In the genomic region with DNA sequence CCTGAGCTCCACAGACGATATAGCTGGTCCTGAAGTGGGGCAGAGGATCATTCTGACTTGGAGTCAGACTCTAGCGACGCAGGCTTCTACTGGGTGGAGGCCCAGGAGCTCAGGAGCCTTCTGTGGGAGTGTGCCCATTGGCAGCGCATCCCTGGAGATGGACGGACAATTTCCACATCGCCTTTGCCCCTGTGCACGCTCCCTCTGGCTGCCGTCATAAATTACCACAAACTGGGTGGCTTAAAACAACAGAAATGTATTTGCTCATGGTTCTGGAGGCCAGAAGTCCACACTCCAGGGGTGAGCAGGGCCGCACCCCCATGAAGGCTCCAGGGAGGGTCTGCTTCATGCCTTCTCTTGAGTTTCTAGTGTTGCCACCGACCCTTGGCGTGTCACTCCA, we compare ENCODE assay signal across 33 cellular contexts. TPM values are rescaled to one million over a fixed set of nuclear protein-coding genes. Genes with fewer than 3 reads are reported as not detected.
"Had no signal": no experiment of that assay in that cellular context is flagged by ENCODE, and none has a peak within 500 bp of the region (broad histone marks: within the 10 kb centered on the region; RNA-seq: fewer than 3 reads in every experiment).

No MANE protein-coding gene starts in this region.

- H2AFZ ChIP-seq: parathyroid adenoma had no signal

- H3K4me1 Mint-ChIP-seq: naive B cell; naive thymus-derived CD8-positive, alpha-beta T cell; neural crest cell; stimulated activated memory B cell treated with anti-CD40 and anti-IgM and Interleukin-4, amounts not matched to agents 10 μg/mL and 1 μg/mL and 100 μg/mL, for 72 hours; stimulated activated naive CD8-positive, alpha-beta T cell treated with anti-CD3 and anti-CD28 coated beads, Interleukin-15, amount 100 ng/mL, for 72 hours had no signal

- H3K27ac Mint-ChIP-seq: naive B cell; natural killer cell treated with Interleukin-12 subunit alpha and Interleukin-12 subunit beta and Interleukin-15 and Interleukin-18, amount 100 ng/mL, for 72 hours; nephron progenitor cell; stimulated activated memory B cell treated with anti-CD40 and anti-IgM and Interleukin-4, amounts not matched to agents 10 μg/mL and 1 μg/mL and 100 μg/mL, for 72 hours; stimulated activated naive CD8-positive, alpha-beta T cell treated with anti-CD3 and anti-CD28 coated beads, Interleukin-15, amount 100 ng/mL, for 72 hours; type B pancreatic cell had no signal

- H3K27me3 ChIP-seq: ovary, suprapubic skin, testis, transverse colon, upper lobe of right lung, uterus had no signal

- H3K36me3 Mint-ChIP-seq: naive B cell; naive thymus-derived CD8-positive, alpha-beta T cell; natural killer cell treated with Interleukin-12 subunit alpha and Interleukin-12 subunit beta and Interleukin-15 and Interleukin-18, amount 100 ng/mL, for 72 hours; stimulated activated memory B cell treated with anti-CD40 and anti-IgM and Interleukin-4, amounts not matched to agents 10 μg/mL and 1 μg/mL and 100 μg/mL, for 72 hours; type B pancreatic cell had no signal

- H3K4me1 ChIP-seq: parathyroid adenoma, psoas muscle, spleen, testis, tibial artery, upper lobe of right lung, uterus had no signal

- H3K27ac ChIP-seq: neutrophil, ovary, parathyroid adenoma, psoas muscle, skin epidermis, spleen, suprapubic skin, testis, tibial artery, transverse colon, upper lobe of right lung, uterus had no signal

- H3K9me3 ChIP-seq: neutrophil, ovary, psoas muscle, spleen, suprapubic skin, testis, tibial artery, transverse colon, upper lobe of right lung, uterus had no signal

- H3K27me3 Mint-ChIP-seq: type B pancreatic cell had no signal

- H3K9ac ChIP-seq: parathyroid adenoma had no signal

- DNase-seq: naive B cell; naive thymus-derived CD8-positive, alpha-beta T cell; nephron progenitor cell; nucleus accumbens; ovary; psoas muscle; right cardiac atrium; spleen; stimulated activated CD4-positive, alpha-beta T cell treated with anti-CD3 and anti-CD28 coated beads, Interleukin-12 subunit alpha, Interleukin-12 subunit beta, amount 100 ng/mL, for 4 hours; stimulated activated CD4-positive, alpha-beta T cell treated with anti-CD3 and anti-CD28 coated beads, Interleukin-1b, Interleukin-23, amount 100 ng/mL, for 48 hours; stimulated activated CD4-positive, alpha-beta T cell treated with anti-CD3 and anti-CD28 coated beads, Interleukin-4, amount 100 ng/mL, for 1 hour; stimulated activated CD4-positive, alpha-beta T cell treated with anti-CD3 and anti-CD28 coated beads, Interleukin-4, amount 100 ng/mL, for 4 hours; stimulated activated CD8-positive, alpha-beta memory T cell treated with anti-CD3 and anti-CD28 coated beads, Interleukin-4, amount 100 ng/mL, for 48 hours; stimulated activated naive CD4-positive, alpha-beta T cell; stimulated activated naive CD8-positive, alpha-beta T cell treated with anti-CD3 and anti-CD28 coated beads, Interleukin-15, amount 100 ng/mL, for 72 hours; stimulated activated naive CD8-positive, alpha-beta T cell treated with anti-CD3 and anti-CD28 coated beads, Interleukin-15, Interleukin-2, amounts not matched to agents 100 U/mL and 50 U/mL, for 24 hours; substantia nigra; testis; tibial artery; transverse colon; upper lobe of right lung; uterus had no signal

- H3K9me3 Mint-ChIP-seq: naive B cell; naive thymus-derived CD8-positive, alpha-beta T cell; natural killer cell treated with Interleukin-12 subunit alpha and Interleukin-12 subunit beta and Interleukin-15 and Interleukin-18, amount 100 ng/mL, for 72 hours; nephron progenitor cell; neural crest cell; stimulated activated memory B cell treated with anti-CD40 and anti-IgM and Interleukin-4, amounts not matched to agents 10 μg/mL and 1 μg/mL and 100 μg/mL, for 72 hours; stimulated activated naive CD8-positive, alpha-beta T cell treated with anti-CD3 and anti-CD28 coated beads, Interleukin-15, amount 100 ng/mL, for 72 hours; type B pancreatic cell had no signal

- H3K4me2 ChIP-seq: smooth muscle cell had no signal

- H3K4me3 ChIP-seq: ovary, psoas muscle, skin epidermis, smooth muscle cell, spleen, suprapubic skin, testis, tibial artery, transverse colon, upper lobe of right lung, uterus had no signal

- H3K36me3 ChIP-seq: neutrophil, ovary, spleen, suprapubic skin, tibial artery, transverse colon, upper lobe of right lung, uterus had no signal

- H3K4me3 Mint-ChIP-seq: naive thymus-derived CD8-positive, alpha-beta T cell; natural killer cell treated with Interleukin-12 subunit alpha and Interleukin-12 subunit beta and Interleukin-15 and Interleukin-18, amount 100 ng/mL, for 72 hours; nephron progenitor cell; neural crest cell; stimulated activated memory B cell treated with anti-CD40 and anti-IgM and Interleukin-4, amounts not matched to agents 10 μg/mL and 1 μg/mL and 100 μg/mL, for 72 hours; stimulated activated naive CD8-positive, alpha-beta T cell treated with anti-CD3 and anti-CD28 coated beads, Interleukin-15, amount 100 ng/mL, for 72 hours; type B pancreatic cell had no signal

- ATAC-seq: naive thymus-derived CD8-positive, alpha-beta T cell; natural killer cell treated with Interleukin-12 subunit alpha and Interleukin-12 subunit beta and Interleukin-15 and Interleukin-18, amount 100 ng/mL, for 72 hours; psoas muscle; right cardiac atrium; sciatic nerve; stimulated activated memory B cell treated with anti-CD40 and anti-IgM and Interleukin-4, amounts not matched to agents 10 μg/mL and 1 μg/mL and 100 μg/mL, for 72 hours; stimulated activated naive CD8-positive, alpha-beta T cell treated with anti-CD3 and anti-CD28 coated beads, Interleukin-15, amount 100 ng/mL, for 72 hours; stimulated activated naive CD8-positive, alpha-beta T cell treated with anti-CD3 and anti-CD28 coated beads, Interleukin-15, Interleukin-2, amounts not matched to agents 100 U/mL and 50 U/mL, for 24 hours; upper lobe of right lung had no signal

- H3K79me2 ChIP-seq: parathyroid adenoma had no signal

RNA-seq across cellular contexts. Expression of gene CARD14, which starts 6.9 kb away (rescaled TPM):
- total RNA-seq: naive thymus-derived CD8-positive, alpha-beta T cell; natural killer cell treated with Interleukin-12 subunit alpha and Interleukin-12 subunit beta and Interleukin-15 and Interleukin-18, amount 100 ng/mL, for 72 hours; progenitor cell of endocrine pancreas had no signal
- polyA plus RNA-seq: naive thymus-derived CD8-positive, alpha-beta T cell had no signal
